In the genomic region with DNA sequence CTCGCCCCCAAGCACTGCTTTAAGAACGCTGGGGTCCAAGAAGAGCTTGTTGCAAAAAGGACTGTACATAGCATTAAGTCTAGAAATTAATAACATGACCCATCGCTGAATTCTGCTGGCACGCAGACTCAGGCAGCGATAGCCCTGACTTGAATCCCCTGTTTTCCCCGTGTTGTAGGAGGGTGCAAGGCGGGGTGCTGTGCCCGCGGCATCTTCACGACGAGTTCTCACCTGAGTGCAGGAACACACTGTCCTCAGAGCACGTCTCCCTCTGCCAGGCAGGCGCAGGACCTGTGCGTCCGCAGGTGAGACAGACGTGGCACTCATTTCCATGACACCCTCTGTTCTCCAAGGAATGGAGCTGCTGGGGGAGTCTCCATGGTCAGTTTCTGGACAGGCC, we compare ENCODE assay signal across 1 cellular context.
TF ChIP-seq lines count a peak whose summit lies in the region.

No MANE protein-coding gene starts in this region.

TF ChIP-seq in GM23338, 12 proteins besides CTCF, POLR2A, EP300 and RAD21 (continued from another document):
- TF ChIP-seq, protein P1, sequence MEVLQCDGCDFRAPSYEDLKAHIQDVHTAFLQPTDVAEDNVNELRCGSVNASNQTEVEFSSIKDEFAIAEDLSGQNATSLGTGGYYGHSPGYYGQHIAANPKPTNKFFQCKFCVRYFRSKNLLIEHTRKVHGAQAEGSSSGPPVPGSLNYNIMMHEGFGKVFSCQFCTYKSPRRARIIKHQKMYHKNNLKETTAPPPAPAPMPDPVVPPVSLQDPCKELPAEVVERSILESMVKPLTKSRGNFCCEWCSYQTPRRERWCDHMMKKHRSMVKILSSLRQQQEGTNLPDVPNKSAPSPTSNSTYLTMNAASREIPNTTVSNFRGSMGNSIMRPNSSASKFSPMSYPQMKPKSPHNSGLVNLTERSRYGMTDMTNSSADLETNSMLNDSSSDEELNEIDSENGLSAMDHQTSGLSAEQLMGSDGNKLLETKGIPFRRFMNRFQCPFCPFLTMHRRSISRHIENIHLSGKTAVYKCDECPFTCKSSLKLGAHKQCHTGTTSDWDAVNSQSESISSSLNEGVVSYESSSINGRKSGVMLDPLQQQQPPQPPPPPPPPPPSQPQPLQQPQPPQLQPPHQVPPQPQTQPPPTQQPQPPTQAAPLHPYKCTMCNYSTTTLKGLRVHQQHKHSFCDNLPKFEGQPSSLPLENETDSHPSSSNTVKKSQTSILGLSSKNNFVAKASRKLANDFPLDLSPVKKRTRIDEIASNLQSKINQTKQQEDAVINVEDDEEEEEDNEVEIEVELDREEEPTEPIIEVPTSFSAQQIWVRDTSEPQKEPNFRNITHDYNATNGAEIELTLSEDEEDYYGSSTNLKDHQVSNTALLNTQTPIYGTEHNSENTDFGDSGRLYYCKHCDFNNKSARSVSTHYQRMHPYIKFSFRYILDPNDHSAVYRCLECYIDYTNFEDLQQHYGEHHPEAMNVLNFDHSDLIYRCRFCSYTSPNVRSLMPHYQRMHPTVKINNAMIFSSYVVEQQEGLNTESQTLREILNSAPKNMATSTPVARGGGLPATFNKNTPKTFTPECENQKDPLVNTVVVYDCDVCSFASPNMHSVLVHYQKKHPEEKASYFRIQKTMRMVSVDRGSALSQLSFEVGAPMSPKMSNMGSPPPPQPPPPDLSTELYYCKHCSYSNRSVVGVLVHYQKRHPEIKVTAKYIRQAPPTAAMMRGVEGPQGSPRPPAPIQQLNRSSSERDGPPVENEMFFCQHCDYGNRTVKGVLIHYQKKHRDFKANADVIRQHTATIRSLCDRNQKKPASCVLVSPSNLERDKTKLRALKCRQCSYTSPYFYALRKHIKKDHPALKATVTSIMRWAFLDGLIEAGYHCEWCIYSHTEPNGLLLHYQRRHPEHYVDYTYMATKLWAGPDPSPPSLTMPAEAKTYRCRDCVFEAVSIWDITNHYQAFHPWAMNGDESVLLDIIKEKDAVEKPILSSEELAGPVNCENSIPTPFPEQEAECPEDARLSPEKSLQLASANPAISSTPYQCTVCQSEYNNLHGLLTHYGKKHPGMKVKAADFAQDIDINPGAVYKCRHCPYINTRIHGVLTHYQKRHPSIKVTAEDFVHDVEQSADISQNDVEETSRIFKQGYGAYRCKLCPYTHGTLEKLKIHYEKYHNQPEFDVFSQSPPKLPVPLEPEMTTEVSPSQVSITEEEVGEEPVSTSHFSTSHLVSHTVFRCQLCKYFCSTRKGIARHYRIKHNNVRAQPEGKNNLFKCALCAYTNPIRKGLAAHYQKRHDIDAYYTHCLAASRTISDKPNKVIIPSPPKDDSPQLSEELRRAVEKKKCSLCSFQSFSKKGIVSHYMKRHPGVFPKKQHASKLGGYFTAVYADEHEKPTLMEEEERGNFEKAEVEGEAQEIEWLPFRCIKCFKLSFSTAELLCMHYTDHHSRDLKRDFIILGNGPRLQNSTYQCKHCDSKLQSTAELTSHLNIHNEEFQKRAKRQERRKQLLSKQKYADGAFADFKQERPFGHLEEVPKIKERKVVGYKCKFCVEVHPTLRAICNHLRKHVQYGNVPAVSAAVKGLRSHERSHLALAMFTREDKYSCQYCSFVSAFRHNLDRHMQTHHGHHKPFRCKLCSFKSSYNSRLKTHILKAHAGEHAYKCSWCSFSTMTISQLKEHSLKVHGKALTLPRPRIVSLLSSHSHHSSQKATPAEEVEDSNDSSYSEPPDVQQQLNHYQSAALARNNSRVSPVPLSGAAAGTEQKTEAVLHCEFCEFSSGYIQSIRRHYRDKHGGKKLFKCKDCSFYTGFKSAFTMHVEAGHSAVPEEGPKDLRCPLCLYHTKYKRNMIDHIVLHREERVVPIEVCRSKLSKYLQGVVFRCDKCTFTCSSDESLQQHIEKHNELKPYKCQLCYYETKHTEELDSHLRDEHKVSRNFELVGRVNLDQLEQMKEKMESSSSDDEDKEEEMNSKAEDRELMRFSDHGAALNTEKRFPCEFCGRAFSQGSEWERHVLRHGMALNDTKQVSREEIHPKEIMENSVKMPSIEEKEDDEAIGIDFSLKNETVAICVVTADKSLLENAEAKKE (CRISPR knock-in tag; IDR thresholded peaks at IDR 0.05): no peak
- no peak for TF ChIP-seq EZH2phosphoT487 (IDR thresholded peaks at IDR 0.05; ENCODE audit: unreplicated experiment)
- TF ChIP-seq CREB1 (CRISPR knock-in tag; IDR thresholded peaks at IDR 0.05; ENCODE audit: low read depth): no peak
- TF ChIP-seq, protein P2, sequence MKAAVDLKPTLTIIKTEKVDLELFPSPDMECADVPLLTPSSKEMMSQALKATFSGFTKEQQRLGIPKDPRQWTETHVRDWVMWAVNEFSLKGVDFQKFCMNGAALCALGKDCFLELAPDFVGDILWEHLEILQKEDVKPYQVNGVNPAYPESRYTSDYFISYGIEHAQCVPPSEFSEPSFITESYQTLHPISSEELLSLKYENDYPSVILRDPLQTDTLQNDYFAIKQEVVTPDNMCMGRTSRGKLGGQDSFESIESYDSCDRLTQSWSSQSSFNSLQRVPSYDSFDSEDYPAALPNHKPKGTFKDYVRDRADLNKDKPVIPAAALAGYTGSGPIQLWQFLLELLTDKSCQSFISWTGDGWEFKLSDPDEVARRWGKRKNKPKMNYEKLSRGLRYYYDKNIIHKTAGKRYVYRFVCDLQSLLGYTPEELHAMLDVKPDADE (IDR thresholded peaks at IDR 0.05): no peak
- no peak for TF ChIP-seq EZH2 (IDR thresholded peaks at IDR 0.05; ENCODE audit: low read depth, unreplicated experiment)
- TF ChIP-seq POLR2AphosphoS5 (IDR thresholded peaks at IDR 0.05; ENCODE audit: low read depth): no peak
- no peak for TF ChIP-seq NANOG (IDR thresholded peaks at IDR 0.05; ENCODE audit: borderline replicate concordance)
- TF ChIP-seq ZNF114 (CRISPR knock-in tag; IDR thresholded peaks at IDR 0.05): no peak
- no peak for TF ChIP-seq ZNF331 (CRISPR knock-in tag; IDR thresholded peaks at IDR 0.05; ENCODE audit: low read depth)
- TF ChIP-seq STAT1 (IDR thresholded peaks at IDR 0.05; ENCODE audit: unreplicated experiment): no peak
